In genomic region chr6:84065718-84066290, GRCh38 we compare ENCODE assay signal across 13 cellular contexts. TPM values are rescaled to one million over a fixed set of nuclear protein-coding genes. Genes with fewer than 3 reads are reported as not detected.
DNase-seq lines count a peak whose midpoint lies in the region; ATAC-seq and TF ChIP-seq lines count a peak whose summit lies in the region.
"Had no signal": no experiment of that assay in that cellular context is flagged by ENCODE, and none has a peak within 500 bp of the region (broad histone marks: within the 10 kb centered on the region; RNA-seq: fewer than 3 reads in every experiment).

No MANE protein-coding gene starts in this region.

- H3K4me1 ChIP-seq in neural progenitor cell: peaks cover 11% of the 10 kb centered on the region
- no peaks in the 10 kb centered on the region for H3K4me1 ChIP-seq in BE2C
- H3K4me1 ChIP-seq: sigmoid colon had no signal

- H3K4me3 Mint-ChIP-seq in chondrocyte (ENCODE audit: unreplicated experiment) (no peak overlapping the region), neural progenitor cell (no peak overlapping the region)
- H3K4me3 Mint-ChIP-seq: memory B cell had no signal

- H3K9me3 ChIP-seq in neural progenitor cell (ENCODE audit: low read depth): no peaks in the 10 kb centered on the region
- no peaks in the 10 kb centered on the region for H3K9me3 ChIP-seq in BE2C
- H3K9me3 ChIP-seq: sigmoid colon had no signal

- H3K27ac Mint-ChIP-seq in chondrocyte (ENCODE audit: unreplicated experiment) (peak overlapping the region; percentile 84), neural progenitor cell (peak overlapping the region; percentile 12)
- no peak overlapping the region for H3K27ac Mint-ChIP-seq in activated naive CD4-positive, alpha-beta T cell treated with anti-CD3 and anti-CD28 coated beads, Interleukin-2, amount 50 U/mL, for 72 hours
- H3K27ac Mint-ChIP-seq: memory B cell had no signal

- no peak overlapping the region for H3K4me3 ChIP-seq in neural progenitor cell
- H3K4me3 ChIP-seq in BE2C (ENCODE audit: low read depth, low read length): no peak overlapping the region
- H3K4me3 ChIP-seq: sigmoid colon had no signal

- no peaks in the 10 kb centered on the region for H3K79me2 ChIP-seq in neural progenitor cell (ENCODE audit: low read depth)

- TF ChIP-seq CTCF in chondrocyte (IDR thresholded peaks at IDR 0.05) (no peak), neural progenitor cell (IDR thresholded peaks at IDR 0.05) (no peak), BE2C (IDR thresholded peaks at IDR 0.05; ENCODE audit: low read depth, low read length) (no peak)

- H3K36me3 ChIP-seq in neural progenitor cell (no peaks in the 10 kb centered on the region), BE2C (no peaks in the 10 kb centered on the region; the same call in 1 of the 2 replicates)
- H3K36me3 ChIP-seq: sigmoid colon had no signal

- ATAC-seq in activated naive CD4-positive, alpha-beta T cell treated with anti-CD3 and anti-CD28 coated beads, Interleukin-2, amount 50 U/mL, for 72 hours: no peak
- ATAC-seq: HepG2 had no signal

- H4K20me1 ChIP-seq in neural progenitor cell (ENCODE audit: low read depth): no peaks in the 10 kb centered on the region

- H3K9ac ChIP-seq in neural progenitor cell: no peak overlapping the region

- no peak overlapping the region for H3K27ac ChIP-seq in neural progenitor cell
- H3K27ac ChIP-seq: sigmoid colon had no signal

- H3K27me3 Mint-ChIP-seq in chondrocyte (ENCODE audit: low read depth) (no peaks in the 10 kb centered on the region), neural progenitor cell (ENCODE audit: insufficient read depth, low read depth) (no peaks in the 10 kb centered on the region)
- H3K27me3 Mint-ChIP-seq: memory B cell had no signal

- H3K9me3 Mint-ChIP-seq in chondrocyte (ENCODE audit: low read depth) (peaks cover 11% of the 10 kb centered on the region), neural progenitor cell (peaks cover 22% of the 10 kb centered on the region)
- peaks cover 0 to 11% of the 10 kb centered on the region in 2 donors for H3K9me3 Mint-ChIP-seq in activated naive CD4-positive, alpha-beta T cell treated with anti-CD3 and anti-CD28 coated beads, Interleukin-2, amount 50 U/mL, for 72 hours

- no peak overlapping the region for H3K4me2 ChIP-seq in neural progenitor cell

- H3K36me3 Mint-ChIP-seq in chondrocyte (ENCODE audit: low read depth) (peaks cover 21% of the 10 kb centered on the region), neural progenitor cell (peaks cover 2% of the 10 kb centered on the region)
- H3K36me3 Mint-ChIP-seq in activated naive CD4-positive, alpha-beta T cell treated with anti-CD3 and anti-CD28 coated beads, Interleukin-2, amount 50 U/mL, for 72 hours: no peaks in the 10 kb centered on the region
- H3K36me3 Mint-ChIP-seq: memory B cell had no signal

- H3K4me1 Mint-ChIP-seq in chondrocyte (ENCODE audit: low read depth) (peaks cover 26% of the 10 kb centered on the region), neural progenitor cell (peaks cover 11% of the 10 kb centered on the region)
- H3K4me1 Mint-ChIP-seq: memory B cell had no signal

- no peaks in the 10 kb centered on the region for H3F3A ChIP-seq in neural progenitor cell (ENCODE audit: low read depth)

- DNase-seq in GM03348 (ENCODE audit: low spot score) (peak; percentile 19), NCI-H2171 treated with DMSO at 0.1 percent for 48 hours (lab: John Stamatoyannopoulos, UW) (peak; percentile 56), chondrocyte (ENCODE audit: low spot score) (no peak), neural progenitor cell (ENCODE audit: low spot score) (no peak), BE2C (no peak), NCI-H2107 (lab: John Stamatoyannopoulos, UW) (no peak), NCI-H146 treated with DMSO at 0.1 percent for 48 hours (lab: John Stamatoyannopoulos, UW; ENCODE audit: unreplicated experiment) (no peak)
- DNase-seq in activated naive CD4-positive, alpha-beta T cell treated with anti-CD3 and anti-CD28 coated beads, Interleukin-2, amount 50 U/mL, for 72 hours (ENCODE audit: low spot score in 2 of 2): no peak
- DNase-seq: NCI-H526, sigmoid colon had no signal

- H3K27me3 ChIP-seq in neural progenitor cell (no peaks in the 10 kb centered on the region), BE2C (no peaks in the 10 kb centered on the region)
- H3K27me3 ChIP-seq: sigmoid colon had no signal

- H2AFZ ChIP-seq in neural progenitor cell (replicated peaks): no peak overlapping the region

RNA-seq across cellular contexts. Expression of gene MRAP2, which starts 32.2 kb away (rescaled TPM):
- total RNA-seq in chondrocyte (17.6 to 47.0 TPM (median 19.5 TPM) in 3 replicates), neural progenitor cell (ENCODE audit: low replicate concordance) (0.59 and 0.75 TPM in 2 replicates)
- polyA plus RNA-seq in BE2C (2012; ENCODE audit: insufficient read depth, insufficient read length, low read depth): 3.4 TPM
- not detected for total RNA-seq in activated naive CD4-positive, alpha-beta T cell treated with anti-CD3 and anti-CD28 coated beads, Interleukin-2, amount 50 U/mL, for 72 hours
- total RNA-seq: activated CD8-positive, alpha-beta memory T cell treated with anti-CD3 and anti-CD28 coated beads for 36 hours had no signal

Comparison
In these comparisons a context has a peak if more than half of its experiments do, and no peak if none do; other contexts are left out.
1. DNase-seq: peak in GM03348 (single experiment) and NCI-H2171 treated with DMSO at 0.1 percent for 48 hours (single experiment); none in chondrocyte (single experiment), neural progenitor cell (single experiment), BE2C (single experiment), activated naive CD4-positive, alpha-beta T cell treated with anti-CD3 and anti-CD28 coated beads, Interleukin-2, amount 50 U/mL, for 72 hours (0 of 2), NCI-H2107 (single experiment) and NCI-H146 treated with DMSO at 0.1 percent for 48 hours (single experiment).
2. H3K27ac Mint-ChIP-seq: peak in chondrocyte (single experiment) and neural progenitor cell (single experiment); none in activated naive CD4-positive, alpha-beta T cell treated with anti-CD3 and anti-CD28 coated beads, Interleukin-2, amount 50 U/mL, for 72 hours (0 of 2).
3. RNA of gene MRAP2, which starts 32.2 kb away (total RNA-seq): 17.6 to 47.0 TPM in chondrocyte; 0.59 to 0.75 TPM in neural progenitor cell and not detected in activated naive CD4-positive, alpha-beta T cell treated with anti-CD3 and anti-CD28 coated beads, Interleukin-2, amount 50 U/mL, for 72 hours; every median in the first group is over 10 times any median in the second.